In the genomic region with DNA sequence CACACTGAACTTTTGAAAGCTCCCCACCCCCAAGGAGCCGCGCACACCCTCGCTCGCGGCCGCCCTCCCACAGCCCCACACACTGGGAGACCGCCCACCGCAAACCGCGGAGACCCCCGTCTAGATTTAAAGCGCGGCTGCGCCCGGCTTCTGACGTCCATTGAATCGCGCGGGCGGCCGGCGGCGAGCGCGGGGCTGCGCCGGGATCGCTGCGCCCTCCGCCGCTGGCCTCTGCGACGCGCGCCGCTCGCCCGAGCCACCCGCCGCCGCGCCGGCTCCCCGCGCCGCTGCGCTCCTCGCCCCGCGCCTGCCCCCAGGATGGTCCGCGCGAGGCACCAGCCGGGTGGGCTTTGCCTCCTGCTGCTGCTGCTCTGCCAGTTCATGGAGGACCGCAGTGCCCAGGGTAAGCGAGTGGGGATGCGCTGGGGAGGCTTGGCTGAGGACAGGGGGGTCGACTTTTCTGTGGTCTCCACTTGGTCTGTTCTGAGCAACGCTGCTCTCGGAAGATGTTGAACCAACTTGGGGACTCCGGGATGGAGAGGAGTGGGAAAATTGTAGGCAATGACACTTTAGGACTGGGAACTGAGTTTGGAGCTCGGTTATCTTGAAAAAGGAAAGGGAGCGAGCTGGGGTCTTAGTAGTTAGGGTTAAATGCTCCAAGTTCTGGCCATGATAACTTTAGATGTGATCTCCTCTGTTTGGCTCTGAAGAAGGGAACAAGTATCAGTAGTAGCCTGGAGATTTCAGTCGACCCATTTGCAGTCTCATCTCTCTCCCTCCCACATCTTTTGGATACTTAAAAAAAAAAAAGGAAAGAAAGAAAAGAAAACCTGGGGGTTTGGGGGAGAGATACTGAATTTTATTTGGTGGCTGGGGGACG, we compare ENCODE assay signal across 8 cellular contexts. TPM values are rescaled to one million over a fixed set of nuclear protein-coding genes. Genes with fewer than 3 reads are reported as not detected.
DNase-seq lines count a peak whose midpoint lies in the region; ATAC-seq and TF ChIP-seq lines count a peak whose summit lies in the region.

A gene with protein sequence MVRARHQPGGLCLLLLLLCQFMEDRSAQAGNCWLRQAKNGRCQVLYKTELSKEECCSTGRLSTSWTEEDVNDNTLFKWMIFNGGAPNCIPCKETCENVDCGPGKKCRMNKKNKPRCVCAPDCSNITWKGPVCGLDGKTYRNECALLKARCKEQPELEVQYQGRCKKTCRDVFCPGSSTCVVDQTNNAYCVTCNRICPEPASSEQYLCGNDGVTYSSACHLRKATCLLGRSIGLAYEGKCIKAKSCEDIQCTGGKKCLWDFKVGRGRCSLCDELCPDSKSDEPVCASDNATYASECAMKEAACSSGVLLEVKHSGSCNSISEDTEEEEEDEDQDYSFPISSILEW (plus strand): TSS at position 156 of the 880 bp plus-strand sequence. CDS start 163 bp downstream, at position 319.

- H3K4me3 ChIP-seq in NT2/D1 (ENCODE audit: insufficient read length, low read depth) (peak within 1 kb of the TSS; percentile 86), liver (ENCODE audit: low read depth in 1 of 3, low read length in 3 of 3) (peak within 1 kb of the TSS; percentile 82 to 93 (median 85)), suprapubic skin (peak within 1 kb of the TSS; percentile 65)

- TF ChIP-seq CTCF in chondrocyte (IDR thresholded peaks at IDR 0.05) (no peak), liver (IDR thresholded peaks at IDR 0.05; ENCODE audit: low read depth, low read length, missing input control) (no peak), suprapubic skin (IDR thresholded peaks at IDR 0.05) (no peak)

- WGBS in liver = 1% methylated on average over 65 of the region's 65 CpGs
- 4% methylated on average over 36 of the region's 65 CpGs for WGBS in suprapubic skin

- no peak for ATAC-seq in HG03432 (IDR thresholded peaks at IDR 0.05; ENCODE audit: unreplicated experiment)

- H3K9ac ChIP-seq in NT2/D1 (ENCODE audit: insufficient read length, low read depth) (peak within 1 kb of the TSS; percentile 98), liver (ENCODE audit: low read depth in 1 of 2, low read length in 2 of 2) (peak within 1 kb of the TSS; percentile 82 to 96)

- no peaks in the 10 kb centered on the region for H3K36me3 Mint-ChIP-seq in chondrocyte (ENCODE audit: low read depth)

- TF ChIP-seq POLR2A in suprapubic skin (IDR thresholded peaks at IDR 0.05) = no peak

- peak within 1 kb of the TSS; percentile 82 for H3K4me3 Mint-ChIP-seq in chondrocyte (ENCODE audit: unreplicated experiment)

- no peaks in the 10 kb centered on the region for H3K9me3 Mint-ChIP-seq in chondrocyte (ENCODE audit: low read depth)

- TF ChIP-seq EP300 in suprapubic skin (IDR thresholded peaks at IDR 0.05) = no peak

- H3K4me1 ChIP-seq in NT2/D1 (ENCODE audit: insufficient read depth, insufficient read length) (peaks cover 2% of the 10 kb centered on the region), liver (ENCODE audit: control insufficient read depth in 4 of 4, insufficient read depth in 4 of 4, low read length in 3 of 4) (peaks cover 8 to 48% (median 41%) of the 10 kb centered on the region in 4 donors), suprapubic skin (peaks cover 36% of the 10 kb centered on the region)

- no peak for TF ChIP-seq RAD21 in liver (IDR thresholded peaks at IDR 0.05)

- H3K9me3 ChIP-seq in NT2/D1 (ENCODE audit: insufficient read depth, low read length) = no peaks in the 10 kb centered on the region
- H3K9me3 ChIP-seq in liver (ENCODE audit: control insufficient read depth in 4 of 4, low read length in 3 of 4) = no peaks in the 10 kb centered on the region
- H3K9me3 ChIP-seq in suprapubic skin = no peaks in the 10 kb centered on the region

- H3K27me3 Mint-ChIP-seq in chondrocyte (ENCODE audit: low read depth) = no peaks in the 10 kb centered on the region

- H3K4me1 Mint-ChIP-seq in chondrocyte (ENCODE audit: low read depth) = peaks cover 36% of the 10 kb centered on the region

- peak within 1 kb of the TSS; percentile 2 for H3K27ac Mint-ChIP-seq in chondrocyte (ENCODE audit: unreplicated experiment)

- H3K27me3 ChIP-seq in NT2/D1 (ENCODE audit: insufficient read depth, insufficient read length) (no peaks in the 10 kb centered on the region), liver (ENCODE audit: control insufficient read depth in 4 of 4, insufficient read depth in 4 of 4, low read length in 3 of 4) (no peaks in the 10 kb centered on the region), suprapubic skin (no peaks in the 10 kb centered on the region)

- DNase-seq in NCI-H1417 (lab: John Stamatoyannopoulos, UW) = peak; percentile 38 to 56 (median 49)
- no peak for DNase-seq in NCI-H1417 treated with DMSO at 0.1 percent for 48 hours (lab: John Stamatoyannopoulos, UW)
- DNase-seq in NT2/D1 (ENCODE audit: low read depth, low spot score) = no peak
- no peak for DNase-seq in chondrocyte (ENCODE audit: low spot score)
- peak in 1 of 2 donors; percentile 63 for DNase-seq in suprapubic skin (ENCODE audit: low spot score in 2 of 2)
- DNase-seq in SKM-1 (lab: John Stamatoyannopoulos, UW; ENCODE audit: unreplicated experiment) = no peak

- H3K27ac ChIP-seq in liver (ENCODE audit: low read depth in 1 of 2, low read length in 2 of 2) (peak within 1 kb of the TSS; percentile 89 to 95), suprapubic skin (peak within 1 kb of the TSS; percentile 74)

- H3K36me3 ChIP-seq in NT2/D1 (ENCODE audit: insufficient read depth, insufficient read length, low read length) (peaks cover 20% of the 10 kb centered on the region), liver (ENCODE audit: control insufficient read depth in 4 of 4, insufficient read depth in 3 of 4, low read depth in 1 of 4, low read length in 3 of 4) (peaks cover 1 to 15% (median 11%) of the 10 kb centered on the region in 4 donors), suprapubic skin (no peaks in the 10 kb centered on the region)

TF ChIP-seq in liver, 16 proteins besides CTCF, POLR2A, EP300 and RAD21:
- peak; percentile 14 for TF ChIP-seq SP1 (IDR thresholded peaks at IDR 0.05)
- TF ChIP-seq GABPA (IDR thresholded peaks at IDR 0.05 in 1 of 2, conservative IDR thresholded peaks at IDR 0.05 in 1 of 2) = no peak

RNA-seq across cellular contexts. Expression of the gene that starts here (rescaled TPM):
- total RNA-seq in chondrocyte (4.8 to 5.6 TPM (median 4.9 TPM) in 3 replicates), liver (10 to 100 TPM in 1 of 2 donors, 1 to 10 TPM in 1; 5.6 to 29.2 TPM), suprapubic skin (10 to 100 TPM in 1 of 4 donors, 1 to 10 TPM in 3; 6.0 to 26.4 (median 6.6) TPM)
- polyA plus RNA-seq in liver = 10 to 100 TPM in 1 of 2 donors, 1 to 10 TPM in 1; 7.3 to 26.4 TPM

Comparison
In these comparisons a context has a peak if more than half of its experiments do, and no peak if none do; other contexts are left out.
1. DNase-seq: peak in NCI-H1417 (3 of 3); none in NCI-H1417 treated with DMSO at 0.1 percent for 48 hours (single experiment), NT2/D1 (single experiment), chondrocyte (single experiment) and SKM-1 (single experiment).
2. Peak in every context shown above with its lines, with median percentiles within 50 percentile points of each other: H3K4me3 ChIP-seq.